Comparison of ENCODE assay signal across 8 cellular contexts in genomic region chr16:10828851-10829331, GRCh38. TPM values are rescaled to one million over a fixed set of nuclear protein-coding genes. Genes with fewer than 3 reads are reported as not detected.
A peak's percentile ranks its signal among the peaks of the same experiment; 100 is the strongest.
DNase-seq lines count a peak whose midpoint lies in the region; ATAC-seq, FAIRE-seq and TF ChIP-seq lines count a peak whose summit lies in the region.

No MANE protein-coding gene starts in this region.

- H3K27me3 Mint-ChIP-seq in activated B cell treated with CpG ODN at 0.5 μM for 24 hours = no peaks in the 10 kb centered on the region

- POLR2A ChIA-PET in activated B cell treated with CpG ODN at 0.5 μM for 24 hours (lab: Charles Lee) = no interaction called here

- DNase-seq in GM12892 (ENCODE audit: insufficient read length) (no peak), activated B cell treated with CpG ODN at 0.5 μM for 24 hours (no peak), Right ventricle myocardium superior (peak; percentile 97), prostate gland (ENCODE audit: low spot score) (peak; percentile 87), germinal center (ENCODE audit: low spot score) (no peak)
- no peak for DNase-seq in stimulated activated CD4-positive, alpha-beta T cell treated with anti-CD3 and anti-CD28 coated beads, Interleukin-2, amount 100 ng/mL, for 24 hours
- DNase-seq in activated naive CD4-positive, alpha-beta T cell treated with Interleukin-2 at 50 U/mL for 16 hours = no peak

- H3K4me1 ChIP-seq in prostate gland (replicated peaks) = peaks cover 17% of the 10 kb centered on the region

- CTCF ChIA-PET in activated B cell treated with CpG ODN at 0.5 μM for 24 hours (lab: Charles Lee) = no interaction called here

- FAIRE-seq in GM12892 (lab: Jason Lieb, UNC) = peak; percentile 17

- peak overlapping the region; percentile 0 for H3K27ac Mint-ChIP-seq in activated B cell treated with CpG ODN at 0.5 μM for 24 hours

- TF ChIP-seq POLR2A in GM12892 (IDR thresholded peaks at IDR 0.05; ENCODE audit: low read depth, low read length) (no peak), prostate gland (IDR thresholded peaks at IDR 0.05) (no peak)

- 1% methylated on average over 16 of the region's 16 CpGs for WGBS in prostate gland

- ATAC-seq in activated B cell treated with CpG ODN at 0.5 μM for 24 hours (ENCODE audit: low read depth) (no peak), Right ventricle myocardium superior (ENCODE audit: poor library complexity) (peak; percentile 85), HG03521 (IDR thresholded peaks at IDR 0.05; ENCODE audit: unreplicated experiment) (no peak)

- H3K9me3 Mint-ChIP-seq in activated B cell treated with CpG ODN at 0.5 μM for 24 hours = no peaks in the 10 kb centered on the region

- TF ChIP-seq CTCF in activated B cell treated with CpG ODN at 0.5 μM for 24 hours (IDR thresholded peaks at IDR 0.05) = no peak
- TF ChIP-seq CTCF in prostate gland (IDR thresholded peaks at IDR 0.05) = no peak

- H3K4me3 ChIP-seq in prostate gland = no peak overlapping the region

- H3K36me3 ChIP-seq in prostate gland = no peaks in the 10 kb centered on the region

- H3K27me3 ChIP-seq in prostate gland (replicated peaks; ENCODE audit: insufficient read depth) = no peaks in the 10 kb centered on the region

- H3K4me1 Mint-ChIP-seq in activated B cell treated with CpG ODN at 0.5 μM for 24 hours = peaks cover 49% of the 10 kb centered on the region

- no peaks in the 10 kb centered on the region for H3K9me3 ChIP-seq in prostate gland

- H3K36me3 Mint-ChIP-seq in activated B cell treated with CpG ODN at 0.5 μM for 24 hours (ENCODE audit: low read depth) = no peaks in the 10 kb centered on the region

- H3K4me3 Mint-ChIP-seq in activated B cell treated with CpG ODN at 0.5 μM for 24 hours = no peak overlapping the region

- intact Hi-C loops in activated B cell treated with CpG ODN at 0.5 μM for 24 hours (cut with micrococcal nuclease) (no loop called here), Right ventricle myocardium superior (cut with DNase I) (loop anchor here (2.0 to 5.0 kb wide), 3 partner anchors 50 to 87 kb away; partner anchors contain the start of gene NUBP1), prostate gland (cut with DNase I) (loop anchor here (5.0 kb wide), 2 partner anchors 48 to 87 kb away; partner anchors contain the start of genes CIITA and NUBP1)

- peak overlapping the region; percentile 82 to 85 for H3K27ac ChIP-seq in prostate gland

RNA-seq across cellular contexts. Expression of gene TVP23A, which starts 10.3 kb away (rescaled TPM):
- 20.1 TPM for polyA plus RNA-seq in GM12892 (2012; ENCODE audit: missing spikeins)
- total RNA-seq in activated B cell treated with CpG ODN at 0.5 μM for 24 hours (1.6 and 2.0 TPM in 2 replicates), Right ventricle myocardium superior (0.19 TPM), prostate gland (1 to 10 TPM in 1 of 2 donors, under 1 TPM in 1; 0.27 to 5.8 TPM)

RNA-seq across cellular contexts. Expression of gene CIITA, which starts 48.1 kb away (rescaled TPM):
- 89.5 TPM for polyA plus RNA-seq in GM12892 (2012; ENCODE audit: missing spikeins)
- total RNA-seq in activated B cell treated with CpG ODN at 0.5 μM for 24 hours = 332 and 401 TPM in 2 replicates
- 7.9 TPM for total RNA-seq in Right ventricle myocardium superior
- 10 to 100 TPM; 11.7 to 16.0 TPM for total RNA-seq in prostate gland

Comparison
In these comparisons a context has a peak if more than half of its experiments do, and no peak if none do; other contexts are left out.
1. DNase-seq: peak in Right ventricle myocardium superior (single experiment) and prostate gland (single experiment); none in GM12892 (single experiment), activated B cell treated with CpG ODN at 0.5 μM for 24 hours (single experiment), germinal center (single experiment), stimulated activated CD4-positive, alpha-beta T cell treated with anti-CD3 and anti-CD28 coated beads, Interleukin-2, amount 100 ng/mL, for 24 hours (0 of 2) and activated naive CD4-positive, alpha-beta T cell treated with Interleukin-2 at 50 U/mL for 16 hours (single experiment).
2. RNA of gene CIITA, which starts 48.1 kb away (total RNA-seq): 332 to 401 TPM in activated B cell treated with CpG ODN at 0.5 μM for 24 hours; 11.7 to 16.0 TPM in prostate gland and 7.9 TPM in Right ventricle myocardium superior (single experiment); every median in the first group is over 10 times any median in the second.